ENCODE assay signal across 17 cellular contexts in the genomic region with DNA sequence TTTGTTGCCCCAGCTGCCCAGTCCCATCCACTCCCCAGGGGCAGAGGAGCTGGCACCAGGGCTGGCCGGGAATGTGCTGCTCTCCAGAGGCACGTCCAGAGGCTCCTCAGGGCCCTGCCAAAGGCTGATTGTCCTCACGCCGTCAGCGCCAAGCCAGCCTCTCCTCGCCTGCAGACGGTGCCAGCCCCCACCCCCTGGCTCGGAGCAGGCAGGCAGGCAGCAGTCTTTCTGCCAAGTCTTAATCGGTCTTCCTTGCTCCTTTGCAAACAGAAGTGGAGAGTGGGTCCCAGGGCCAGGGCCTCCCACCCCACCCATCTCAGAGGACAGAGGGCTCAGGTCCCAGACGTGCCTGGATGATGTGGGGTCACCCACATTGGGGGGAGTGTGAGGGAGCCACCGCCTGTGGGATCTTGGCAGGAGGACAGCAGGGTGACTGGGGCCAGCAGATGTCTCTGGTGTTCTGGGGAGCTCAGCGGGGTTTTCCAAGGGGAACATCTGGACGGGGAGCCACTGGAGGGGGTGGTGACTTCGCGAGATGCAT. TPM values are rescaled to one million over a fixed set of nuclear protein-coding genes. Genes with fewer than 3 reads are reported as not detected.
DNase-seq lines count a peak whose midpoint lies in the region; ATAC-seq, FAIRE-seq and TF ChIP-seq lines count a peak whose summit lies in the region.
"Had no signal": no experiment of that assay in that cellular context is flagged by ENCODE, and none has a peak within 500 bp of the region (broad histone marks: within the 10 kb centered on the region; RNA-seq: fewer than 3 reads in every experiment).

No MANE protein-coding gene starts in this region.

- H2BK12ac ChIP-seq in neuronal stem cell (ENCODE audit: low read length): no peak overlapping the region

- H2BK15ac ChIP-seq in neuronal stem cell (ENCODE audit: low read length): peak overlapping the region; percentile 58

- no peak overlapping the region for H4K91ac ChIP-seq in neuronal stem cell (ENCODE audit: low read depth, low read length, poor library complexity)

- peak overlapping the region; percentile 24 for H2BK5ac ChIP-seq in neuronal stem cell (ENCODE audit: low read length)

- DNase-seq in BE2C (peak; percentile 58), NCI-H2196 (lab: John Stamatoyannopoulos, UW; ENCODE audit: unreplicated experiment) (peak; percentile 76), frontal cortex (ENCODE audit: low spot score in 2 of 2) (peak; percentile 77 to 78), neuronal stem cell (ENCODE audit: low spot score) (no peak), NCI-H510A treated with DMSO at 0.1 percent for 48 hours (lab: John Stamatoyannopoulos, UW) (no peak)
- no peak for DNase-seq in activated CD4-positive, alpha-beta T cell treated with anti-CD3 and anti-CD28 coated beads for 36 hours
- DNase-seq in activated CD4-positive, alpha-beta memory T cell treated with anti-CD3 and anti-CD28 coated beads for 36 hours: no peak
- DNase-seq: activated CD4-positive, alpha-beta T cell treated with anti-CD3 and anti-CD28 coated beads, Interleukin-2, amount 50 U/mL, for 4 hours; AML-193; dermis blood vessel endothelial cell; GF-D8; NCI-H524 treated with DMSO at 0.1 percent for 48 hours; SW 1271 had no signal

- H3K27ac Mint-ChIP-seq in activated CD4-positive, alpha-beta T cell treated with anti-CD3 and anti-CD28 coated beads for 36 hours: no peak overlapping the region
- no peak overlapping the region for H3K27ac Mint-ChIP-seq in activated CD4-positive, alpha-beta memory T cell treated with anti-CD3 and anti-CD28 coated beads for 36 hours
- H3K27ac Mint-ChIP-seq: activated naive CD8-positive, alpha-beta T cell had no signal

- H3K27me3 ChIP-seq in BE2C: no peaks in the 10 kb centered on the region
- H3K27me3 ChIP-seq in neuronal stem cell (ENCODE audit: control insufficient read depth in 3 of 3, insufficient read depth in 3 of 3, low read depth in 1 of 3, low read length in 3 of 3): peaks cover 0 to 26% (median 0%) of the 10 kb centered on the region in 3 experiments

- no peak for ATAC-seq in activated CD4-positive, alpha-beta T cell treated with anti-CD3 and anti-CD28 coated beads for 36 hours
- no peak for ATAC-seq in HG03457 (IDR thresholded peaks at IDR 0.05; ENCODE audit: unreplicated experiment)
- ATAC-seq: K562 had no signal

- H3K9ac ChIP-seq in neuronal stem cell (ENCODE audit: low read depth, low read length, poor library complexity): no peak overlapping the region

- H3K79me1 ChIP-seq in neuronal stem cell (ENCODE audit: low read depth, low read length): no peaks in the 10 kb centered on the region

- H2AFZ ChIP-seq in neuronal stem cell (ENCODE audit: low read length): no peak overlapping the region

- FAIRE-seq in frontal cortex (lab: Jason Lieb, UNC): no peak
- FAIRE-seq: K562 had no signal

- POLR2A ChIA-PET in activated CD4-positive, alpha-beta T cell treated with anti-CD3 and anti-CD28 coated beads for 36 hours (lab: Charles Lee): interaction anchor here (0.6 kb wide), 1 partner anchor 30 kb away, joined by 5 read pairs; no protein-coding TSS in a partner anchor
- POLR2A ChIA-PET in activated CD4-positive, alpha-beta memory T cell treated with anti-CD3 and anti-CD28 coated beads for 36 hours (lab: Charles Lee): no interaction called here

- H3K4me2 ChIP-seq in neuronal stem cell (ENCODE audit: insufficient read depth, low read length, poor library complexity, severe bottlenecking): no peak overlapping the region

- peaks cover 10% of the 10 kb centered on the region for H3K27me3 Mint-ChIP-seq in activated CD4-positive, alpha-beta T cell treated with anti-CD3 and anti-CD28 coated beads for 36 hours
- H3K27me3 Mint-ChIP-seq in activated CD4-positive, alpha-beta memory T cell treated with anti-CD3 and anti-CD28 coated beads for 36 hours: peaks cover 17% of the 10 kb centered on the region

- no peak overlapping the region for H4K8ac ChIP-seq in neuronal stem cell (ENCODE audit: low read depth, low read length)

- H2BK120ac ChIP-seq in neuronal stem cell (ENCODE audit: low read depth, low read length): peak overlapping the region; percentile 83

- peaks cover 7% of the 10 kb centered on the region for H3K4me1 Mint-ChIP-seq in activated CD4-positive, alpha-beta T cell treated with anti-CD3 and anti-CD28 coated beads for 36 hours
- peaks cover 3% of the 10 kb centered on the region for H3K4me1 Mint-ChIP-seq in activated CD4-positive, alpha-beta memory T cell treated with anti-CD3 and anti-CD28 coated beads for 36 hours (ENCODE audit: low read depth)

- no peak overlapping the region for H3K4me3 Mint-ChIP-seq in activated CD4-positive, alpha-beta T cell treated with anti-CD3 and anti-CD28 coated beads for 36 hours
- H3K4me3 Mint-ChIP-seq in activated CD4-positive, alpha-beta memory T cell treated with anti-CD3 and anti-CD28 coated beads for 36 hours: no peak overlapping the region
- H3K4me3 Mint-ChIP-seq: activated naive CD8-positive, alpha-beta T cell had no signal

- H3K27ac ChIP-seq in neuronal stem cell (replicated peaks; ENCODE audit: low read length): no peak overlapping the region

- peak overlapping the region; percentile 76 for H3K18ac ChIP-seq in neuronal stem cell (ENCODE audit: low read length)

- H3K36me3 Mint-ChIP-seq in activated CD4-positive, alpha-beta T cell treated with anti-CD3 and anti-CD28 coated beads for 36 hours (ENCODE audit: low read depth): no peaks in the 10 kb centered on the region
- no peaks in the 10 kb centered on the region for H3K36me3 Mint-ChIP-seq in activated CD4-positive, alpha-beta memory T cell treated with anti-CD3 and anti-CD28 coated beads for 36 hours
- H3K36me3 Mint-ChIP-seq: activated naive CD8-positive, alpha-beta T cell had no signal

- peak overlapping the region; percentile 56 for H2AK5ac ChIP-seq in neuronal stem cell (ENCODE audit: low read depth, low read length)

- no peaks in the 10 kb centered on the region for H3K9me3 Mint-ChIP-seq in activated CD4-positive, alpha-beta T cell treated with anti-CD3 and anti-CD28 coated beads for 36 hours (ENCODE audit: low read depth)
- H3K9me3 Mint-ChIP-seq in activated CD4-positive, alpha-beta memory T cell treated with anti-CD3 and anti-CD28 coated beads for 36 hours: no peaks in the 10 kb centered on the region

- H3K14ac ChIP-seq in neuronal stem cell (ENCODE audit: low read length): peak overlapping the region; percentile 56

- CTCF ChIA-PET in activated CD4-positive, alpha-beta T cell treated with anti-CD3 and anti-CD28 coated beads for 36 hours (lab: Charles Lee): no interaction called here
- CTCF ChIA-PET in activated CD4-positive, alpha-beta memory T cell treated with anti-CD3 and anti-CD28 coated beads for 36 hours (lab: Charles Lee): no interaction called here

- no peak for TF ChIP-seq CTCF in BE2C (IDR thresholded peaks at IDR 0.05; ENCODE audit: low read depth, low read length)

- no peaks in the 10 kb centered on the region; the same call in 1 of the 2 replicates for H3K36me3 ChIP-seq in BE2C
- H3K36me3 ChIP-seq in neuronal stem cell (replicated peaks in 1 of 2; ENCODE audit: control insufficient read depth in 2 of 2, insufficient read depth in 2 of 2, low read length in 2 of 2): no peaks in the 10 kb centered on the region

- H3K4me1 ChIP-seq in BE2C: peaks cover 36% of the 10 kb centered on the region
- H3K4me1 ChIP-seq in neuronal stem cell (ENCODE audit: control insufficient read depth in 2 of 2, insufficient read depth in 1 of 2, low read depth in 1 of 2, low read length in 2 of 2): peaks cover 2 to 3% of the 10 kb centered on the region in 2 donors

- H3K4me3 ChIP-seq in BE2C (ENCODE audit: low read depth, low read length) (no peak overlapping the region), neuronal stem cell (ENCODE audit: low read length in 2 of 2) (peak overlapping the region in 1 of 2 donors; percentile 32)
- H3K4me3 ChIP-seq: K562 had no signal

- intact Hi-C loops in activated CD4-positive, alpha-beta T cell treated with anti-CD3 and anti-CD28 coated beads for 36 hours (cut with DNase I, micrococcal nuclease): no loop called here
- intact Hi-C loops in activated CD4-positive, alpha-beta memory T cell treated with anti-CD3 and anti-CD28 coated beads for 36 hours (cut with micrococcal nuclease): no loop called here

- H3K4ac ChIP-seq in neuronal stem cell (ENCODE audit: low read length): no peak overlapping the region

- peak overlapping the region; percentile 91 for H3K23ac ChIP-seq in neuronal stem cell (ENCODE audit: low read depth, low read length, poor library complexity)

- H3K9me3 ChIP-seq in BE2C (no peaks in the 10 kb centered on the region), neuronal stem cell (replicated peaks in 1 of 2; ENCODE audit: control insufficient read depth in 2 of 2, insufficient read depth in 1 of 2, low read depth in 1 of 2, low read length in 2 of 2) (no peaks in the 10 kb centered on the region)

- WGBS in neuronal stem cell (ENCODE audit: extremely low coverage in 2 of 2, insufficient read length in 2 of 2, insufficient replicate concordance in 1 of 2), 2 donors: no CpG with 5 or more reads among the region's 15 CpGs

RNA-seq across cellular contexts. Expression of a gene that starts 36.3 kb away (rescaled TPM):
- 8.5 TPM for polyA plus RNA-seq in BE2C (2012; ENCODE audit: insufficient read depth, insufficient read length, low read depth)
- 12.6 TPM for total RNA-seq in frontal cortex
- 0.18 TPM for polyA plus RNA-seq in neuronal stem cell (2013, experiment 1 of 2)
- polyA plus RNA-seq in neuronal stem cell (2013, experiment 2 of 2): 0.12 TPM
- total RNA-seq in activated CD4-positive, alpha-beta T cell treated with anti-CD3 and anti-CD28 coated beads for 36 hours: not detected
- not detected for total RNA-seq in activated CD4-positive, alpha-beta memory T cell treated with anti-CD3 and anti-CD28 coated beads for 36 hours
- total RNA-seq: dermis blood vessel endothelial cell, glomerular endothelial cell, K562 had no signal
- polyA plus RNA-seq: K562 had no signal

RNA-seq across cellular contexts. Expression of a gene that starts 38.4 kb away (rescaled TPM):
- polyA plus RNA-seq in BE2C (2012; ENCODE audit: insufficient read depth, insufficient read length, low read depth): 26.1 TPM
- total RNA-seq in frontal cortex: 2.4 TPM
- 0.17 TPM for polyA plus RNA-seq in neuronal stem cell (2013, experiment 1 of 2)
- 0.15 TPM for polyA plus RNA-seq in neuronal stem cell (2013, experiment 2 of 2)
- under 1 TPM; 0.11 to 0.32 TPM for total RNA-seq in activated CD4-positive, alpha-beta T cell treated with anti-CD3 and anti-CD28 coated beads for 36 hours
- total RNA-seq in activated CD4-positive, alpha-beta memory T cell treated with anti-CD3 and anti-CD28 coated beads for 36 hours: under 1 TPM; 0.05 to 0.07 TPM
- total RNA-seq: glomerular endothelial cell had no signal
- polyA plus RNA-seq: K562 had no signal

RNA-seq across cellular contexts. Expression of a gene that starts 48.1 kb away (rescaled TPM):
- not detected for polyA plus RNA-seq in BE2C (2012; ENCODE audit: insufficient read depth, insufficient read length, low read depth)
- not detected for total RNA-seq in frontal cortex
- polyA plus RNA-seq in neuronal stem cell (2013, experiment 1 of 2): not detected
- polyA plus RNA-seq in neuronal stem cell (2013, experiment 2 of 2): not detected
- not detected for total RNA-seq in activated CD4-positive, alpha-beta T cell treated with anti-CD3 and anti-CD28 coated beads for 36 hours
- total RNA-seq in activated CD4-positive, alpha-beta memory T cell treated with anti-CD3 and anti-CD28 coated beads for 36 hours: not detected
- total RNA-seq: dermis blood vessel endothelial cell, glomerular endothelial cell, K562 had no signal
- polyA plus RNA-seq: K562 had no signal

Comparison
In these comparisons a context has a peak if more than half of its experiments do, and no peak if none do; other contexts are left out.
1. DNase-seq: peak in BE2C (single experiment), NCI-H2196 (single experiment) and frontal cortex (2 of 2); none in neuronal stem cell (single experiment), activated CD4-positive, alpha-beta T cell treated with anti-CD3 and anti-CD28 coated beads for 36 hours (single experiment), NCI-H510A treated with DMSO at 0.1 percent for 48 hours (single experiment) and activated CD4-positive, alpha-beta memory T cell treated with anti-CD3 and anti-CD28 coated beads for 36 hours (single experiment).
2. RNA of a gene that starts 36.3 kb away (total RNA-seq): 12.6 TPM in frontal cortex (single experiment); not detected in activated CD4-positive, alpha-beta T cell treated with anti-CD3 and anti-CD28 coated beads for 36 hours and not detected in activated CD4-positive, alpha-beta memory T cell treated with anti-CD3 and anti-CD28 coated beads for 36 hours; every median in the first group is over 10 times any median in the second.